Comparison of ENCODE assay signal across 9 cellular contexts in genomic region chr2:233928594-233929351, GRCh38. TPM values are rescaled to one million over a fixed set of nuclear protein-coding genes. Genes with fewer than 3 reads are reported as not detected.
DNase-seq lines count a peak whose midpoint lies in the region; ATAC-seq, FAIRE-seq and TF ChIP-seq lines count a peak whose summit lies in the region.
"Had no signal": no experiment of that assay in that cellular context is flagged by ENCODE, and none has a peak within 500 bp of the region (broad histone marks: within the 10 kb centered on the region; RNA-seq: fewer than 3 reads in every experiment).

No MANE protein-coding gene starts in this region.

- no peaks in the 10 kb centered on the region for H3K36me3 ChIP-seq in IMR-90 (ENCODE audit: control insufficient read depth, insufficient read depth, low read length)
- no peaks in the 10 kb centered on the region for H3K36me3 ChIP-seq in mesendoderm (ENCODE audit: control insufficient read depth, insufficient read depth, low read length)

- no peak overlapping the region for H2AFZ ChIP-seq in IMR-90 (replicated peaks; ENCODE audit: low read length, poor library complexity)

- BruUV-seq in IMR-90 (replicated peaks; lab: Mats Ljungman, UMichigan), result no TSS peak

- peaks cover 42% of the 10 kb centered on the region for H3K27me3 ChIP-seq in IMR-90 (ENCODE audit: control insufficient read depth, insufficient read depth, low read length)
- H3K27me3 ChIP-seq in mesendoderm (ENCODE audit: insufficient read depth, low read length, poor library complexity), result no peaks in the 10 kb centered on the region

- POLR2A ChIA-PET in IMR-90 (lab: Charles Lee; ENCODE audit: unreplicated experiment), result no interaction called here
- POLR2A ChIA-PET in activated CD4-positive, alpha-beta memory T cell treated with anti-CD3 and anti-CD28 coated beads, Interleukin-2, amount 10 ng/mL, durations not matched to agents 7 days and 5 days (lab: Charles Lee), result no interaction called here

- H3K9ac ChIP-seq in IMR-90 (ENCODE audit: low read depth, low read length) (no peak overlapping the region), mesendoderm (ENCODE audit: low read length) (no peak overlapping the region)

- TF ChIP-seq CTCF in IMR-90 (conservative IDR thresholded peaks at IDR 0.05; ENCODE audit: low read depth, low read length), result peak; percentile 52

- H3K14ac ChIP-seq in IMR-90 (replicated peaks; ENCODE audit: low read depth, low read length), result no peak overlapping the region

- TF ChIP-seq RAD21 in IMR-90 (IDR thresholded peaks at IDR 0.05; ENCODE audit: low read length), result peak; percentile 47

- in situ Hi-C loops in IMR-90 (cut with MboI; ENCODE audit: low sequenced_read_pairs), result no loop called here

- H4K5ac ChIP-seq in IMR-90 (ENCODE audit: low read depth, low read length), result no peak overlapping the region
- no peak overlapping the region for H4K5ac ChIP-seq in mesendoderm (ENCODE audit: low read length)

- no peak overlapping the region for H3K23ac ChIP-seq in IMR-90 (ENCODE audit: low read depth, low read length)
- H3K23ac ChIP-seq in mesendoderm (ENCODE audit: low read length), result no peak overlapping the region

- H3K9me3 ChIP-seq in IMR-90 (ENCODE audit: control insufficient read depth, insufficient read depth, low read length), result no peaks in the 10 kb centered on the region; the same call in 1 of the 2 replicates

- H3K9me1 ChIP-seq in IMR-90 (ENCODE audit: insufficient read depth, low read length), result no peaks in the 10 kb centered on the region

- H3K4me1 ChIP-seq in IMR-90 (ENCODE audit: control insufficient read depth, insufficient read depth, low read length) (no peaks in the 10 kb centered on the region), mesendoderm (ENCODE audit: control insufficient read depth, low read depth, low read length) (no peaks in the 10 kb centered on the region)

- H3K27ac ChIP-seq in IMR-90 (ENCODE audit: insufficient read depth, low read length) (no peak overlapping the region), mesendoderm (ENCODE audit: low read depth, low read length) (no peak overlapping the region)

- H2BK15ac ChIP-seq in IMR-90 (ENCODE audit: low read depth, low read length) (no peak overlapping the region), mesendoderm (replicated peaks; ENCODE audit: low read depth) (no peak overlapping the region)

- H3K4me1 Mint-ChIP-seq in activated CD4-positive, alpha-beta memory T cell treated with anti-CD3 and anti-CD28 coated beads, Interleukin-2, amount 10 ng/mL, durations not matched to agents 7 days and 5 days, result peaks cover 2% of the 10 kb centered on the region

- H3K36me3 Mint-ChIP-seq in activated CD4-positive, alpha-beta memory T cell treated with anti-CD3 and anti-CD28 coated beads, Interleukin-2, amount 10 ng/mL, durations not matched to agents 7 days and 5 days (ENCODE audit: low read depth), result no peaks in the 10 kb centered on the region
- H3K36me3 Mint-ChIP-seq: activated naive CD8-positive, alpha-beta T cell had no signal

- peak overlapping the region; percentile 58 for H2AK9ac ChIP-seq in IMR-90 (replicated peaks; ENCODE audit: low read depth, low read length, poor library complexity)

- intact Hi-C loops in IMR-90 (cut with micrococcal nuclease), result no loop called here
- intact Hi-C loops in Right ventricle myocardium superior (cut with DNase I), result no loop called here

- dilution Hi-C loops in IMR-90 (cut with HindIII; ENCODE audit: low sequenced_read_pairs, unreplicated experiment), result no loop called here

- no peak overlapping the region for H3K4me2 ChIP-seq in IMR-90 (ENCODE audit: low read depth, low read length)
- H3K4me2 ChIP-seq in mesendoderm (ENCODE audit: low read length), result no peak overlapping the region

- peak; percentile 7 to 38 for DNase-seq in NCI-H524 (lab: John Stamatoyannopoulos, UW)
- DNase-seq in NCI-H524 treated with DMSO at 0.1 percent for 48 hours (lab: John Stamatoyannopoulos, UW), result no peak
- peak; percentile 12 for DNase-seq in IMR-90
- DNase-seq in activated CD4-positive, alpha-beta memory T cell treated with anti-CD3 and anti-CD28 coated beads, Interleukin-2, amount 10 ng/mL, durations not matched to agents 7 days and 5 days, result peak; percentile 36
- peak; percentile 38 for DNase-seq in mesendoderm
- DNase-seq in C1 segment of cervical spinal cord (lab: John Stamatoyannopoulos, UW), result no peak
- no peak for DNase-seq in GM12892 (ENCODE audit: insufficient read length)
- no peak for DNase-seq in Right ventricle myocardium superior

- no peak overlapping the region for H2BK120ac ChIP-seq in IMR-90 (ENCODE audit: low read depth, low read length)
- no peak overlapping the region for H2BK120ac ChIP-seq in mesendoderm (ENCODE audit: low read depth, low read length)

- TF ChIP-seq POLR2A in IMR-90 (IDR thresholded peaks at IDR 0.05; ENCODE audit: low read depth, low read length) (no peak), GM12892 (IDR thresholded peaks at IDR 0.05; ENCODE audit: low read depth, low read length) (no peak)

- no peak overlapping the region for H2BK5ac ChIP-seq in IMR-90 (ENCODE audit: low read depth, low read length, poor library complexity, severe bottlenecking)
- H2BK5ac ChIP-seq in mesendoderm (ENCODE audit: low read length), result no peak overlapping the region

- no peak for FAIRE-seq in GM12892 (lab: Jason Lieb, UNC)

- no peaks in the 10 kb centered on the region for H4K20me1 ChIP-seq in IMR-90 (ENCODE audit: insufficient read depth, low read length)

- H3K18ac ChIP-seq in IMR-90 (ENCODE audit: low read depth, low read length) (no peak overlapping the region), mesendoderm (ENCODE audit: low read length) (no peak overlapping the region)

- no peak overlapping the region for H2BK20ac ChIP-seq in IMR-90 (ENCODE audit: low read depth, low read length)

- no peak overlapping the region for H3K4me3 ChIP-seq in IMR-90 (ENCODE audit: insufficient read depth, low read depth, low read length)
- no peak overlapping the region for H3K4me3 ChIP-seq in mesendoderm (ENCODE audit: low read length)

- H2AK5ac ChIP-seq in IMR-90 (ENCODE audit: low read depth, low read length) (no peak overlapping the region), mesendoderm (ENCODE audit: low read length) (no peak overlapping the region)

- no peak overlapping the region for H3K27ac Mint-ChIP-seq in activated CD4-positive, alpha-beta memory T cell treated with anti-CD3 and anti-CD28 coated beads, Interleukin-2, amount 10 ng/mL, durations not matched to agents 7 days and 5 days
- H3K27ac Mint-ChIP-seq: activated naive CD8-positive, alpha-beta T cell had no signal

- ATAC-seq in IMR-90 (ENCODE audit: low read depth) (no peak), Right ventricle myocardium superior (ENCODE audit: poor library complexity) (no peak)

- H4K8ac ChIP-seq in IMR-90 (ENCODE audit: low read depth in 2 of 2, low read length in 2 of 2) (no peak overlapping the region), mesendoderm (ENCODE audit: low read depth, low read length) (no peak overlapping the region)

- WGBS in IMR-90 (ENCODE audit: extremely low coverage in 2 of 2, insufficient read length in 1 of 2), 2 experiments, result no CpG with 5 or more reads among the region's 7 CpGs
- no CpG with 5 or more reads among the region's 7 CpGs for WGBS in mesendoderm (ENCODE audit: extremely low coverage, insufficient coverage, low lambda C conversion rate)

- CTCF ChIA-PET in IMR-90 (lab: Yijun Ruan, JAX), result interaction anchor here (0.7 to 2.0 kb wide), 4 partner anchors 9 to 1512 kb away, joined by 3 to 7 read pairs (median 3); partner anchors contain the start of gene TRPM8
- CTCF ChIA-PET in activated CD4-positive, alpha-beta memory T cell treated with anti-CD3 and anti-CD28 coated beads, Interleukin-2, amount 10 ng/mL, durations not matched to agents 7 days and 5 days (lab: Charles Lee), result interaction anchor here (0.5 to 1.0 kb wide), 6 partner anchors 11 to 573 kb away, joined by 3 to 5 read pairs (median 3); partner anchors contain the start of gene TRPM8

- H3K79me1 ChIP-seq in IMR-90 (ENCODE audit: low read depth in 1 of 2, low read length in 2 of 2) (no peaks in the 10 kb centered on the region), mesendoderm (ENCODE audit: low read length) (no peaks in the 10 kb centered on the region)

- H3K4me3 Mint-ChIP-seq in activated CD4-positive, alpha-beta memory T cell treated with anti-CD3 and anti-CD28 coated beads, Interleukin-2, amount 10 ng/mL, durations not matched to agents 7 days and 5 days, result no peak overlapping the region
- H3K4me3 Mint-ChIP-seq: activated naive CD8-positive, alpha-beta T cell had no signal

- H4K91ac ChIP-seq in IMR-90 (ENCODE audit: insufficient read depth, low read depth, low read length), result no peak overlapping the region

- H3K27me3 Mint-ChIP-seq in activated CD4-positive, alpha-beta memory T cell treated with anti-CD3 and anti-CD28 coated beads, Interleukin-2, amount 10 ng/mL, durations not matched to agents 7 days and 5 days, result peaks cover 40% of the 10 kb centered on the region

- H3K79me2 ChIP-seq in mesendoderm (ENCODE audit: control insufficient read depth, insufficient read depth, low read length), result no peaks in the 10 kb centered on the region

- H3K56ac ChIP-seq in IMR-90 (ENCODE audit: extremely low read depth, insufficient read depth, low read length) (no peak overlapping the region), mesendoderm (ENCODE audit: low read length) (no peak overlapping the region)

- no peak overlapping the region for H3K4ac ChIP-seq in IMR-90 (ENCODE audit: low read depth, low read length)
- no peak overlapping the region for H3K4ac ChIP-seq in mesendoderm (ENCODE audit: low read depth, low read length)

- no peaks in the 10 kb centered on the region for H3K9me3 Mint-ChIP-seq in activated CD4-positive, alpha-beta memory T cell treated with anti-CD3 and anti-CD28 coated beads, Interleukin-2, amount 10 ng/mL, durations not matched to agents 7 days and 5 days

TF ChIP-seq in IMR-90, 13 proteins besides CTCF, POLR2A, EP300 and RAD21:
- TF ChIP-seq SMC3 (IDR thresholded peaks at IDR 0.05; ENCODE audit: low read depth, low read length) (peak; percentile 36; the same call in 1 of the 2 replicates), CHD1 (IDR thresholded peaks at IDR 0.05; ENCODE audit: low read depth, low read length) (no peak)

RNA-seq across cellular contexts. Expression of gene TRPM8, which starts 11.6 kb away (rescaled TPM):
- total RNA-seq in IMR-90 (2012; rRNA removed) (not detected in 2 replicates), Right ventricle myocardium superior (not detected)
- polyA plus RNA-seq in IMR-90 (2012; rRNA removed), result 0.10 TPM in 1 of 2 replicates, not detected in the other
- polyA plus RNA-seq in IMR-90 (2012; cell fraction: cytosol; rRNA removed), result not detected in 2 replicates
- not detected in 2 replicates for polyA plus RNA-seq in IMR-90 (2012; cell fraction: nucleus; rRNA removed; ENCODE audit: low replicate concordance)
- not detected for total RNA-seq in activated CD4-positive, alpha-beta memory T cell treated with anti-CD3 and anti-CD28 coated beads, Interleukin-2, amount 10 ng/mL, durations not matched to agents 7 days and 5 days
- polyA plus RNA-seq in mesendoderm (2013, experiment 1 of 2), result 0.11 TPM
- 0.06 TPM for polyA plus RNA-seq in mesendoderm (2013, experiment 2 of 2)
- polyA plus RNA-seq in GM12892 (2012; ENCODE audit: missing spikeins), result not detected

Comparison
In these comparisons a context has a peak if more than half of its experiments do, and no peak if none do; other contexts are left out.
1. DNase-seq: peak in NCI-H524 (2 of 2), IMR-90 (single experiment), activated CD4-positive, alpha-beta memory T cell treated with anti-CD3 and anti-CD28 coated beads, Interleukin-2, amount 10 ng/mL, durations not matched to agents 7 days and 5 days (single experiment) and mesendoderm (single experiment); none in NCI-H524 treated with DMSO at 0.1 percent for 48 hours (single experiment), C1 segment of cervical spinal cord (0 of 14), GM12892 (single experiment) and Right ventricle myocardium superior (single experiment).